Comparison of ENCODE assay signal across 8 cellular contexts in genomic region chrY:13479031-13479705, GRCh38. TPM values are rescaled to one million over a fixed set of nuclear protein-coding genes. Genes with fewer than 3 reads are reported as not detected.
A peak's percentile ranks its signal among the peaks of the same experiment; 100 is the strongest.
DNase-seq lines count a peak whose midpoint lies in the region; ATAC-seq, FAIRE-seq and TF ChIP-seq lines count a peak whose summit lies in the region.

No MANE protein-coding gene starts in this region.

- TF ChIP-seq CTCF in choroid plexus epithelial cell (conservative IDR thresholded peaks at IDR 0.05; ENCODE audit: low read depth, low read length) = peak; percentile 16
- TF ChIP-seq CTCF in esophagus squamous epithelium (IDR thresholded peaks at IDR 0.05) = no peak

- WGBS in esophagus squamous epithelium, 2 donors = 0% methylated on average over 13 of the region's 39 CpGs; no CpG with 5 or more reads in 1 of the 2 donors

- H3K4me1 ChIP-seq in esophagus squamous epithelium = peaks cover 0 to 35% (median 0%) of the 10 kb centered on the region in 3 donors

- FAIRE-seq in RCC 7860 (lab: Jason Lieb, UNC) (no peak), H54 (lab: Jason Lieb, UNC) (no peak)

- no peaks in the 10 kb centered on the region for H3K9me3 ChIP-seq in esophagus squamous epithelium

- intact Hi-C loops in esophagus squamous epithelium (cut with DNase I) = no loop called here

- peak overlapping the region in 2 of 4 donors; percentile 90 to 96 for H3K27ac ChIP-seq in esophagus squamous epithelium

- peak; percentile 20 for ATAC-seq in GM21737 (IDR thresholded peaks at IDR 0.05; ENCODE audit: unreplicated experiment)

- peaks cover 0 to 11% (median 0%) of the 10 kb centered on the region in 3 donors for H3K36me3 ChIP-seq in esophagus squamous epithelium

- TF ChIP-seq POLR2A in H54 (IDR thresholded peaks at IDR 0.05; ENCODE audit: low read depth, low read length) (no peak), esophagus squamous epithelium (IDR thresholded peaks at IDR 0.05) (no peak)

- no peaks in the 10 kb centered on the region for H3K27me3 ChIP-seq in esophagus squamous epithelium

- DNase-seq in RCC 7860 (ENCODE audit: low spot score) (peak; percentile 54), choroid plexus epithelial cell (ENCODE audit: low read depth) (peak; percentile 54), nucleus accumbens (lab: John Stamatoyannopoulos, UW) (peak in 29 of 56 donors; percentile 0 to 63 (median 23)), H54 (ENCODE audit: insufficient read length, low spot score) (no peak), OCI-M1 (lab: John Stamatoyannopoulos, UW) (no peak), DMS153 treated with DMSO at 0.1 percent for 48 hours (lab: John Stamatoyannopoulos, UW; ENCODE audit: unreplicated experiment) (no peak), esophagus squamous epithelium (lab: John Stamatoyannopoulos, UW) (no peak)

- H3K4me3 ChIP-seq in choroid plexus epithelial cell (ENCODE audit: low read depth, low read length) (peak overlapping the region; percentile 84), esophagus squamous epithelium (peak overlapping the region in 2 of 4 donors; percentile 55 to 68)

RNA-seq across cellular contexts. Expression of gene UTY, which starts 0.7 kb away (rescaled TPM):
- total RNA-seq in esophagus squamous epithelium = 10 to 100 TPM in 2 of 4 donors, under 1 TPM in 1, not detected in 1; 0.06 to 48.8 (median 32.9) TPM

Comparison
In these comparisons a context has a peak if more than half of its experiments do, and no peak if none do; other contexts are left out.
1. DNase-seq: peak in RCC 7860 (single experiment), choroid plexus epithelial cell (single experiment) and nucleus accumbens (29 of 56); none in H54 (single experiment), OCI-M1 (single experiment), DMS153 treated with DMSO at 0.1 percent for 48 hours (single experiment) and esophagus squamous epithelium (single experiment).